ENCODE assay signal across 8 cellular contexts in the genomic region with DNA sequence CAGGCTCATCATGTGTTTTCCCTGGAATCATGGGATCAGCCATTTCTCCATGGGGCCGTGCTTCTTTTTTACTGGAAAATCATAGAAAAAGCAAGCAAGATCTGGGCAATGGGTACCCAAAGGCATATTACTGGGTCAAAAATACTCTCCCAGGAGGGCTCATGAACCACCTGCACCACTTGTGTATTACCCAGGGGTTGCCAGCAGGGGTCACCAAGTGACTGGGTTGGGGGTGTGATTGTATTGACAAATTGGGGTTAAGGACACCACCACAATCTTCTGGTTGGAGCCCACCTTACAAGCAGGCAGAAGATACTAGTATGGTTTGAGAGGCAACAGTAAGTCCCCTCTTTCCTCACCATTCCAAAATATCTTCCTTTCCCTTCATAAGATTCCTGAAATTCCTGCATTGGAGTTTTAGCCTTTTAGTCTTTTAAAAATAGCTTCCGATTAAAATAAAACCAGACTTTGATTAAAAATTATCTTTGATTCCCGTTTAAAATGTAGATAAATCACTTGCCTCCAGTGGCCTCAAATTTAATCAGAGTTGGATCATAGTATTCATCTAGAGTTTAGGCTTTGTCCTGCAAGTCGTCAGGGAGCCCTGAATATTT.
DNase-seq lines count a peak whose midpoint lies in the region; ATAC-seq lines count a peak whose summit lies in the region.

No MANE protein-coding gene starts in this region.

- no peaks in the 10 kb centered on the region for H3K9me3 Mint-ChIP-seq in immature natural killer cell

- DNase-seq in stimulated activated naive CD4-positive, alpha-beta T cell (lab: John Stamatoyannopoulos, UW) = peak in 4 of 6 experiments; percentile 1 to 13 (median 4)
- no peak for DNase-seq in stimulated activated naive CD4-positive, alpha-beta T cell treated with Interleukin-2 at 50 U/mL for 16 hours (lab: John Stamatoyannopoulos, UW)
- DNase-seq in OCI-M1 (lab: John Stamatoyannopoulos, UW) = peak; percentile 54
- peak in 37 of 58 donors; percentile 1 to 41 (median 6) for DNase-seq in anterior cingulate cortex (lab: John Stamatoyannopoulos, UW)
- DNase-seq in immature natural killer cell = peak; percentile 10 to 54 (median 19)
- DNase-seq in stimulated activated CD8-positive, alpha-beta memory T cell treated with anti-CD3 and anti-CD28 coated beads, Interleukin-15, amount 100 ng/mL, for 24 hours (ENCODE audit: low read depth) = peak; percentile 15

- ATAC-seq in HG02852 (IDR thresholded peaks at IDR 0.05; ENCODE audit: unreplicated experiment) = peak; percentile 61
- ATAC-seq in HG03469 (IDR thresholded peaks at IDR 0.05; ENCODE audit: unreplicated experiment) = no peak

- peaks cover 0 to 15% (median 5%) of the 10 kb centered on the region in 3 donors for H3K27me3 Mint-ChIP-seq in immature natural killer cell (ENCODE audit: low read depth in 3 of 3)

- H3K4me3 Mint-ChIP-seq in immature natural killer cell = no peak overlapping the region

- H3K27ac Mint-ChIP-seq in immature natural killer cell = no peak overlapping the region

- no peaks in the 10 kb centered on the region for H3K4me1 Mint-ChIP-seq in immature natural killer cell

- no peaks in the 10 kb centered on the region for H3K36me3 Mint-ChIP-seq in immature natural killer cell
